1 cellular context compared by ENCODE assay signal in genomic region chr9:114953917-114954316, GRCh38.
TF ChIP-seq lines count a peak whose summit lies in the region.

No MANE protein-coding gene starts in this region.

TF ChIP-seq in HEK293, 187 proteins besides CTCF, POLR2A, EP300 and RAD21 (continued from another document):
- no peak for TF ChIP-seq INSM2 (tag by site-specific recombination; IDR thresholded peaks at IDR 0.05)
